Comparison of ENCODE assay signal across 13 cellular contexts in genomic region chr17:78175643-78175981, GRCh38. TPM values are rescaled to one million over a fixed set of nuclear protein-coding genes. Genes with fewer than 3 reads are reported as not detected.
A peak's percentile ranks its signal among the peaks of the same experiment; 100 is the strongest.
DNase-seq lines count a peak whose midpoint lies in the region; FAIRE-seq and TF ChIP-seq lines count a peak whose summit lies in the region.
"Had no signal": no experiment of that assay in that cellular context is flagged by ENCODE, and none has a peak within 500 bp of the region (broad histone marks: within the 10 kb centered on the region; RNA-seq: fewer than 3 reads in every experiment).

No MANE protein-coding gene starts in this region.

- no peaks in the 10 kb centered on the region for H3K79me2 ChIP-seq in OCI-LY1 (ENCODE audit: insufficient read depth, low read length)

- H3K9ac ChIP-seq in OCI-LY1 (ENCODE audit: low read length), result no peak overlapping the region; the same call in 1 of the 2 replicates

- 72 to 83% methylated on average over 14 of the region's 14 CpGs for WGBS in esophagus, 2 donors
- 65 to 78% (median 76%) methylated on average over 14 of the region's 14 CpGs for WGBS in small intestine, 3 donors

- no peaks in the 10 kb centered on the region for H4K20me1 ChIP-seq in OCI-LY1 (ENCODE audit: insufficient read depth, low read length)

- DNase-seq in small intestine (no peak), medulla oblongata (ENCODE audit: extremely low spot score) (no peak), nucleus accumbens (lab: John Stamatoyannopoulos, UW) (no peak), D721Med (ENCODE audit: insufficient read length, low spot score) (no peak)
- DNase-seq in activated CD4-positive, alpha-beta T cell treated with anti-CD3 and anti-CD28 coated beads for 1 hour, result no peak
- DNase-seq: cortex of kidney; KG1; stimulated activated CD4-positive, alpha-beta T cell treated with anti-CD3 and anti-CD28 coated beads, Interleukin-2, amount 100 ng/mL, for 48 hours; stimulated activated naive CD4-positive, alpha-beta T cell treated with Interleukin-2 at 50 U/mL for 16 hours had no signal

- FAIRE-seq in small intestine (lab: Jason Lieb, UNC) (no peak), D721Med (lab: Jason Lieb, UNC) (no peak)
- FAIRE-seq: GM12892 had no signal

- no peak for TF ChIP-seq CTCF in OCI-LY1 (IDR thresholded peaks at IDR 0.05; ENCODE audit: low read length)
- TF ChIP-seq CTCF in D721Med (IDR thresholded peaks at IDR 0.05; ENCODE audit: insufficient read depth, missing control alignments), result no peak

- H3K36me3 ChIP-seq in OCI-LY1 (ENCODE audit: insufficient read depth, low read length) (peaks cover 80% of the 10 kb centered on the region), esophagus (ENCODE audit: control insufficient read depth in 2 of 2, insufficient read depth in 2 of 2, low read length in 1 of 2) (peaks cover 0 to 23% of the 10 kb centered on the region in 2 donors), small intestine (ENCODE audit: control insufficient read depth in 2 of 2, insufficient read depth in 2 of 2, low read length in 2 of 2) (no peaks in the 10 kb centered on the region)

- H3K9me3 ChIP-seq in OCI-LY1 (ENCODE audit: low read length) (no peaks in the 10 kb centered on the region), esophagus (ENCODE audit: control insufficient read depth in 2 of 2, insufficient read depth in 1 of 2, low read depth in 1 of 2, low read length in 1 of 2) (no peaks in the 10 kb centered on the region), small intestine (ENCODE audit: control insufficient read depth, low read depth) (no peaks in the 10 kb centered on the region)

- H2AFZ ChIP-seq in OCI-LY1 (ENCODE audit: low read length), result no peak overlapping the region

- H3K27ac ChIP-seq in OCI-LY1 (ENCODE audit: low read depth, low read length, poor library complexity, severe bottlenecking) (peak overlapping the region; percentile 49), esophagus (ENCODE audit: low read depth in 2 of 2, low read length in 1 of 2) (peak overlapping the region; percentile 3 to 87), small intestine (ENCODE audit: low read depth in 1 of 2, low read length in 1 of 2) (peak overlapping the region; percentile 78 to 93)

- H3K4me1 ChIP-seq in OCI-LY1 (ENCODE audit: insufficient read depth, low read length, severe bottlenecking), result peaks cover 74% of the 10 kb centered on the region
- H3K4me1 ChIP-seq in esophagus (ENCODE audit: control insufficient read depth in 2 of 2, insufficient read depth in 2 of 2, low read length in 1 of 2), result peaks cover 4 to 45% of the 10 kb centered on the region in 2 donors
- peaks cover 6 to 16% of the 10 kb centered on the region in 2 donors for H3K4me1 ChIP-seq in small intestine (ENCODE audit: control insufficient read depth in 2 of 2, insufficient read depth in 1 of 2, low read depth in 1 of 2, low read length in 1 of 2)

- peak; percentile 7 for TF ChIP-seq POLR2A in GM18526 (IDR thresholded peaks at IDR 0.05; ENCODE audit: extremely low read depth, insufficient read length)

- peak overlapping the region; percentile 39; the same call in 1 of the 2 replicates for H3K4me2 ChIP-seq in OCI-LY1 (ENCODE audit: low read length)

- no peaks in the 10 kb centered on the region for H3F3A ChIP-seq in OCI-LY1 (ENCODE audit: insufficient read depth, low read length)

- H3K9me2 ChIP-seq in OCI-LY1 (ENCODE audit: low read depth, low read length), result no peaks in the 10 kb centered on the region

- no peaks in the 10 kb centered on the region for H3K27me3 ChIP-seq in OCI-LY1 (ENCODE audit: insufficient read depth, low read length)
- H3K27me3 ChIP-seq in esophagus (ENCODE audit: control insufficient read depth in 1 of 2, insufficient read depth in 2 of 2, low read length in 2 of 2), result no peaks in the 10 kb centered on the region
- no peaks in the 10 kb centered on the region for H3K27me3 ChIP-seq in small intestine (ENCODE audit: control insufficient read depth in 2 of 2, insufficient read depth in 2 of 2, low read length in 2 of 2)

- H3K4me3 ChIP-seq in OCI-LY1 (ENCODE audit: low read depth, low read length, poor library complexity, severe bottlenecking) (no peak overlapping the region), esophagus (ENCODE audit: low read depth in 1 of 2, low read length in 2 of 2) (no peak overlapping the region), small intestine (ENCODE audit: low read depth in 1 of 2, low read length in 2 of 2) (no peak overlapping the region)

RNA-seq across cellular contexts. Expression of gene SYNGR2, which starts 7.2 kb away (rescaled TPM):
- polyA plus RNA-seq in esophagus, result 10 to 100 TPM; 52.3 to 96.4 TPM
- polyA plus RNA-seq in small intestine, result 100 to 1,000 TPM in 1 of 3 donors, 10 to 100 TPM in 2; 46.5 to 187 (median 73.0) TPM

RNA-seq across cellular contexts. Expression of gene TK1, which starts 11.2 kb away (rescaled TPM):
- polyA plus RNA-seq in esophagus (10 to 100 TPM; 16.9 to 37.4 TPM), small intestine (10 to 100 TPM in 2 of 3 donors, 1 to 10 TPM in 1; 6.9 to 60.6 (median 11.6) TPM)

RNA-seq across cellular contexts. Expression of gene AFMID, which starts 11.6 kb away (rescaled TPM):
- polyA plus RNA-seq in esophagus (10 to 100 TPM; 18.4 to 20.7 TPM), small intestine (10 to 100 TPM; 24.0 to 45.2 (median 32.2) TPM)

RNA-seq across cellular contexts. Expression of gene C17orf99, which starts 29.4 kb away (rescaled TPM):
- under 1 TPM; 0.12 to 0.27 TPM for polyA plus RNA-seq in esophagus
- polyA plus RNA-seq in small intestine, result under 1 TPM in 1 of 3 donors, not detected in 2; 0.19 TPM

RNA-seq across cellular contexts. Expression of gene BIRC5, which starts 38.4 kb away (rescaled TPM):
- polyA plus RNA-seq in esophagus, result 10 to 100 TPM in 1 of 2 donors, 1 to 10 TPM in 1; 8.0 to 17.6 TPM
- 10 to 100 TPM in 1 of 3 donors, 1 to 10 TPM in 2; 2.2 to 40.6 (median 4.0) TPM for polyA plus RNA-seq in small intestine
